9 cellular contexts compared by ENCODE assay signal in the genomic region with DNA sequence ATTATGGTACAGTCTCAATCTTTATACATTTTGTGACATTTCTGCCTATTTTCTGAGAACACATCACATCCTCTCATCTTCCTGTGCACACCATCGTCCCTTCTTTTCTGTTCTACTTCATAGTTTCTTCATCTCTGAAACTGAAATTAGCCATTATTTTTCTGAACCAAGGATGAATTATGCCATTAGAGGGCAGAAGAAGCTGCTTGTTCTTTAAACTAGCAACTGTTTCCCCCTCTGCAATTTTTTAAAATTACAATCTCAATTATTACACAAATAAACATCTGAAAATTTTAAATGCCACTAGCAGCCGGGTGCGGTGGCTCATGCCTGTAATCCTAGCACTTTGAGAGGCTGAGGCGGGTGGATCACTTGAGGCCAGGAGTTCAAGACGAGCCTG. TPM values are rescaled to one million over a fixed set of nuclear protein-coding genes. Genes with fewer than 3 reads are reported as not detected.
A peak's percentile ranks its signal among the peaks of the same experiment; 100 is the strongest.
DNase-seq lines count a peak whose midpoint lies in the region; ATAC-seq and TF ChIP-seq lines count a peak whose summit lies in the region.
"Had no signal": no experiment of that assay in that cellular context is flagged by ENCODE, and none has a peak within 500 bp of the region (broad histone marks: within the 10 kb centered on the region; RNA-seq: fewer than 3 reads in every experiment).

No MANE protein-coding gene starts in this region.

- TF ChIP-seq CTCF in left ventricle myocardium inferior (IDR thresholded peaks at IDR 0.05; ENCODE audit: borderline replicate concordance) (peak; percentile 53), VCaP (conservative IDR thresholded peaks at IDR 0.05) (peak; percentile 64), hepatocyte (IDR thresholded peaks at IDR 0.05; ENCODE audit: poor library complexity) (peak; percentile 50), spleen (IDR thresholded peaks at IDR 0.05 in 8 of 11, conservative IDR thresholded peaks at IDR 0.05 in 3 of 11) (no peak)

- H3K36me3 ChIP-seq in left ventricle myocardium inferior (no peaks in the 10 kb centered on the region), hepatocyte (replicated peaks; ENCODE audit: insufficient read depth, low read depth) (no peaks in the 10 kb centered on the region), spleen (no peaks in the 10 kb centered on the region)

- WGBS in hepatocyte (ENCODE audit: low lambda C conversion rate, missing lambda C conversion rate) = 83% methylated on average over 5 of the region's 5 CpGs
- WGBS in spleen, 5 donors = 78 to 82% (median 79%) methylated on average over 5 of the region's 5 CpGs

- no peaks in the 10 kb centered on the region for H3K79me2 ChIP-seq in hepatocyte

- no peak overlapping the region for H2AFZ ChIP-seq in hepatocyte

- H3K27me3 ChIP-seq in left ventricle myocardium inferior (ENCODE audit: low read depth) (no peaks in the 10 kb centered on the region), hepatocyte (no peaks in the 10 kb centered on the region), spleen (replicated peaks in 1 of 7) (no peaks in the 10 kb centered on the region)

- intact Hi-C loops in left ventricle myocardium inferior (cut with micrococcal nuclease) (no loop called here), Right ventricle myocardium superior (cut with DNase I) (no loop called here), spleen (cut with DNase I; ENCODE audit: low total_unique reads) (no loop called here)

- H3K4me3 ChIP-seq in left ventricle myocardium inferior (no peak overlapping the region), hepatocyte (no peak overlapping the region), spleen (no peak overlapping the region)

- H4K20me1 ChIP-seq in hepatocyte (ENCODE audit: insufficient read depth, poor library complexity, severe bottlenecking) = no peaks in the 10 kb centered on the region

- H3K27ac ChIP-seq in left ventricle myocardium inferior (replicated peaks) (no peak overlapping the region), VCaP (no peak overlapping the region), hepatocyte (no peak overlapping the region), spleen (no peak overlapping the region)

- H3K4me1 ChIP-seq in left ventricle myocardium inferior = no peaks in the 10 kb centered on the region
- H3K4me1 ChIP-seq in hepatocyte (ENCODE audit: insufficient read depth) = no peaks in the 10 kb centered on the region
- H3K4me1 ChIP-seq in spleen = no peaks in the 10 kb centered on the region

- H3K4me2 ChIP-seq in hepatocyte = no peak overlapping the region

- no peak for DNase-seq in left ventricle myocardium inferior
- no peak for DNase-seq in Right ventricle myocardium superior
- DNase-seq in hepatocyte (ENCODE audit: low spot score) = peak; percentile 6
- DNase-seq in spleen = no peak
- DNase-seq in activated CD8-positive, alpha-beta memory T cell treated with anti-CD3 and anti-CD28 coated beads, Interleukin-2, amount 50 U/mL, for 4 hours = no peak
- DNase-seq: CD8-positive, alpha-beta memory T cell had no signal

- ATAC-seq in Right ventricle myocardium superior (ENCODE audit: poor library complexity) = no peak
- no peak for ATAC-seq in GM18498 (IDR thresholded peaks at IDR 0.05; ENCODE audit: unreplicated experiment)
- ATAC-seq in HG03108 (IDR thresholded peaks at IDR 0.05; ENCODE audit: unreplicated experiment) = no peak

- H3K9me2 ChIP-seq in hepatocyte (replicated peaks; ENCODE audit: insufficient read depth) = no peaks in the 10 kb centered on the region

- no peak for TF ChIP-seq POLR2A in spleen (IDR thresholded peaks at IDR 0.05)

- H3K9me3 ChIP-seq in left ventricle myocardium inferior (replicated peaks) (no peaks in the 10 kb centered on the region), hepatocyte (ENCODE audit: low read depth) (no peaks in the 10 kb centered on the region), spleen (no peaks in the 10 kb centered on the region)

RNA-seq across cellular contexts. Expression of a gene that starts 41.3 kb away (rescaled TPM):
- total RNA-seq in left ventricle myocardium inferior (33.4 TPM), Right ventricle myocardium superior (27.7 TPM), hepatocyte (41.4 and 43.7 TPM in 2 replicates), spleen (10 to 100 TPM; 63.5 to 83.9 (median 72.7) TPM)
- polyA plus RNA-seq in hepatocyte (45.6 and 62.1 TPM in 2 replicates), spleen (10 to 100 TPM; 34.3 to 39.1 (median 34.7) TPM)

Comparison
In these comparisons a context has a peak if more than half of its experiments do, and no peak if none do; other contexts are left out.
1. CTCF ChIP-seq: peak in left ventricle myocardium inferior (single experiment), VCaP (single experiment) and hepatocyte (single experiment); none in spleen (0 of 11).